18 cellular contexts compared by ENCODE assay signal in genomic region chr13:113989585-113990300, GRCh38. TPM values are rescaled to one million over a fixed set of nuclear protein-coding genes. Genes with fewer than 3 reads are reported as not detected.
DNase-seq lines count a peak whose midpoint lies in the region; ATAC-seq, FAIRE-seq and TF ChIP-seq lines count a peak whose summit lies in the region.
"Had no signal": no experiment of that assay in that cellular context is flagged by ENCODE, and none has a peak within 500 bp of the region (broad histone marks: within the 10 kb centered on the region; RNA-seq: fewer than 3 reads in every experiment).

No MANE protein-coding gene starts in this region.

- H3K4me1 ChIP-seq in kidney (ENCODE audit: control insufficient read depth in 1 of 2, insufficient read depth in 1 of 2, low read depth in 1 of 2, low read length in 2 of 2) (no peaks in the 10 kb centered on the region), upper lobe of right lung (no peaks in the 10 kb centered on the region)

- TF ChIP-seq CTCF in activated B cell treated with CpG ODN at 0.5 μM for 24 hours (IDR thresholded peaks at IDR 0.05) (no peak), kidney (IDR thresholded peaks at IDR 0.05; ENCODE audit: borderline replicate concordance, extremely low read depth, insufficient read depth) (no peak), upper lobe of right lung (IDR thresholded peaks at IDR 0.05) (no peak), WTC11 (IDR thresholded peaks at IDR 0.05) (no peak)

- CTCF ChIA-PET in activated B cell treated with CpG ODN at 0.5 μM for 24 hours (lab: Charles Lee) (no interaction called here), WTC11 (lab: Charles Lee) (no interaction called here)

- no peak overlapping the region for H3K9ac ChIP-seq in kidney (ENCODE audit: low read length in 2 of 2)

- H3K27me3 Mint-ChIP-seq in stimulated activated naive CD8-positive, alpha-beta T cell treated with anti-CD3 and anti-CD28 coated beads, Interleukin-15, Interleukin-2, amounts not matched to agents 100 ng/mL and 50 ng/mL, for 24 hours, result no peaks in the 10 kb centered on the region
- H3K27me3 Mint-ChIP-seq in activated B cell treated with CpG ODN at 0.5 μM for 24 hours (no peaks in the 10 kb centered on the region), WTC11 (ENCODE audit: low read depth) (no peaks in the 10 kb centered on the region)

- H3K9me3 ChIP-seq in kidney (ENCODE audit: control insufficient read depth in 1 of 2, low read length in 2 of 2) (no peaks in the 10 kb centered on the region), upper lobe of right lung (no peaks in the 10 kb centered on the region)

- no peak for FAIRE-seq in kidney (lab: Jason Lieb, UNC)

- H3K4me1 Mint-ChIP-seq in stimulated activated naive CD8-positive, alpha-beta T cell treated with anti-CD3 and anti-CD28 coated beads, Interleukin-15, Interleukin-2, amounts not matched to agents 100 ng/mL and 50 ng/mL, for 24 hours (ENCODE audit: low read depth), result peaks cover 8% of the 10 kb centered on the region
- H3K4me1 Mint-ChIP-seq in activated B cell treated with CpG ODN at 0.5 μM for 24 hours (peaks cover 18% of the 10 kb centered on the region), WTC11 (no peaks in the 10 kb centered on the region)

- H3K4me3 ChIP-seq in kidney (ENCODE audit: low read length in 2 of 2) (no peak overlapping the region), upper lobe of right lung (no peak overlapping the region)
- H3K4me3 ChIP-seq: cardiac muscle cell had no signal

- H3K27ac Mint-ChIP-seq in stimulated activated naive CD8-positive, alpha-beta T cell treated with anti-CD3 and anti-CD28 coated beads, Interleukin-15, Interleukin-2, amounts not matched to agents 100 ng/mL and 50 ng/mL, for 24 hours, result peak overlapping the region; percentile 52
- peak overlapping the region; percentile 73 for H3K27ac Mint-ChIP-seq in activated B cell treated with CpG ODN at 0.5 μM for 24 hours
- no peak overlapping the region for H3K27ac Mint-ChIP-seq in WTC11
- H3K27ac Mint-ChIP-seq: activated T-helper 2 cell treated with anti-CD3 and anti-CD28 coated beads, Interferon-gamma antibody, Interleukin-2, Interleukin-4, amounts not matched to agents 10 μg/mL and 5 μg/mL and 100 μg/mL, durations not matched to agents 14 hours and 24 hours and 36 hours had no signal

- H3K36me3 ChIP-seq in kidney (ENCODE audit: control insufficient read depth in 1 of 2, insufficient read depth in 2 of 2, low read length in 2 of 2) (peaks cover 6 to 7% of the 10 kb centered on the region in 2 donors), upper lobe of right lung (peaks cover 11% of the 10 kb centered on the region)

- peaks cover 42% of the 10 kb centered on the region for H3K36me3 Mint-ChIP-seq in stimulated activated naive CD8-positive, alpha-beta T cell treated with anti-CD3 and anti-CD28 coated beads, Interleukin-15, Interleukin-2, amounts not matched to agents 100 ng/mL and 50 ng/mL, for 24 hours (ENCODE audit: low read depth)
- H3K36me3 Mint-ChIP-seq in activated B cell treated with CpG ODN at 0.5 μM for 24 hours (ENCODE audit: low read depth), result peaks cover 50% of the 10 kb centered on the region
- peaks cover 39% of the 10 kb centered on the region for H3K36me3 Mint-ChIP-seq in WTC11

- H3K9me3 Mint-ChIP-seq in stimulated activated naive CD8-positive, alpha-beta T cell treated with anti-CD3 and anti-CD28 coated beads, Interleukin-15, Interleukin-2, amounts not matched to agents 100 ng/mL and 50 ng/mL, for 24 hours, result no peaks in the 10 kb centered on the region
- no peaks in the 10 kb centered on the region for H3K9me3 Mint-ChIP-seq in activated B cell treated with CpG ODN at 0.5 μM for 24 hours
- peaks cover 30% of the 10 kb centered on the region for H3K9me3 Mint-ChIP-seq in WTC11
- H3K9me3 Mint-ChIP-seq: activated T-helper 2 cell treated with anti-CD3 and anti-CD28 coated beads, Interferon-gamma antibody, Interleukin-2, Interleukin-4, amounts not matched to agents 10 μg/mL and 5 μg/mL and 100 μg/mL, durations not matched to agents 14 hours and 24 hours and 36 hours had no signal

- POLR2A ChIA-PET in activated B cell treated with CpG ODN at 0.5 μM for 24 hours (lab: Charles Lee) (no interaction called here), WTC11 (lab: Charles Lee) (no interaction called here)

- intact Hi-C loops in activated B cell treated with CpG ODN at 0.5 μM for 24 hours (cut with micrococcal nuclease) (no loop called here), kidney (cut with DNase I) (no loop called here), upper lobe of right lung (cut with DNase I) (no loop called here)

- H3K27ac ChIP-seq in kidney (ENCODE audit: low read depth in 2 of 2, low read length in 2 of 2) (no peak overlapping the region), upper lobe of right lung (no peak overlapping the region)
- H3K27ac ChIP-seq: cardiac muscle cell had no signal

- no peak overlapping the region for H3K4me3 Mint-ChIP-seq in stimulated activated naive CD8-positive, alpha-beta T cell treated with anti-CD3 and anti-CD28 coated beads, Interleukin-15, Interleukin-2, amounts not matched to agents 100 ng/mL and 50 ng/mL, for 24 hours
- H3K4me3 Mint-ChIP-seq in activated B cell treated with CpG ODN at 0.5 μM for 24 hours, result no peak overlapping the region
- no peak overlapping the region for H3K4me3 Mint-ChIP-seq in WTC11

- DNase-seq in stimulated activated naive CD8-positive, alpha-beta T cell treated with anti-CD3 and anti-CD28 coated beads, Interleukin-15, Interleukin-2, amounts not matched to agents 100 U/mL and 50 U/mL, for 24 hours, result no peak
- DNase-seq in activated B cell treated with CpG ODN at 0.5 μM for 24 hours, result peak; percentile 8
- DNase-seq in kidney, result peak; percentile 41
- peak; percentile 48 for DNase-seq in upper lobe of right lung
- no peak for DNase-seq in NCI-H82 treated with DMSO at 0.1 percent for 48 hours (lab: John Stamatoyannopoulos, UW; ENCODE audit: unreplicated experiment)
- DNase-seq in WTC11 (ENCODE audit: low spot score), result no peak
- DNase-seq in effector CD8-positive, alpha-beta T cell (lab: John Stamatoyannopoulos, UW), result no peak
- DNase-seq: activated CD4-positive, alpha-beta T cell treated with anti-CD3 and anti-CD28 coated beads, Interleukin-2, amount 50 U/mL, for 1 hour; DMS53; foreskin fibroblast; NCI-H2081 treated with DMSO at 0.1 percent for 48 hours; NCI-H748 treated with DMSO at 0.1 percent for 48 hours; nucleus accumbens; RPMI8226; T-helper 2 cell had no signal

- no peaks in the 10 kb centered on the region for H3K27me3 ChIP-seq in upper lobe of right lung
- H3K27me3 ChIP-seq: cardiac muscle cell had no signal

- no peak for ATAC-seq in stimulated activated naive CD8-positive, alpha-beta T cell treated with anti-CD3 and anti-CD28 coated beads, Interleukin-15, Interleukin-2, amounts not matched to agents 100 U/mL and 50 U/mL, for 24 hours
- ATAC-seq in activated B cell treated with CpG ODN at 0.5 μM for 24 hours (ENCODE audit: low read depth) (peak; percentile 18), upper lobe of right lung (no peak), WTC11 (no peak)

TF ChIP-seq in WTC11, 78 proteins besides CTCF, POLR2A, EP300 and RAD21 (continues in another document):
- no peak for TF ChIP-seq NFATC4 (CRISPR knock-in tag; IDR thresholded peaks at IDR 0.05)
- TF ChIP-seq PRRX2 (CRISPR knock-in tag; IDR thresholded peaks at IDR 0.05), result no peak
- TF ChIP-seq CREB1 (CRISPR knock-in tag; IDR thresholded peaks at IDR 0.05), result no peak
- TF ChIP-seq ATF2 (CRISPR knock-in tag; IDR thresholded peaks at IDR 0.05; ENCODE audit: borderline replicate concordance, low read depth), result no peak
- no peak for TF ChIP-seq ZNF423 (CRISPR knock-in tag; IDR thresholded peaks at IDR 0.05)
- no peak for TF ChIP-seq JAZF1 (CRISPR knock-in tag; IDR thresholded peaks at IDR 0.05)
- no peak for TF ChIP-seq ZNF532 (CRISPR knock-in tag; IDR thresholded peaks at IDR 0.05; ENCODE audit: borderline replicate concordance)

RNA-seq across cellular contexts. Expression of gene C13orf46, which starts 15.9 kb away (rescaled TPM):
- total RNA-seq in activated B cell treated with CpG ODN at 0.5 μM for 24 hours (0.46 and 0.69 TPM in 2 replicates), kidney (1.1 TPM), upper lobe of right lung (21.2 TPM), WTC11 (2021) (0.27 to 0.50 TPM (median 0.37 TPM) in 3 replicates)
- not detected for polyA plus RNA-seq in kidney (ENCODE audit: insufficient read depth, low read depth, low replicate concordance)
- total RNA-seq: cardiac muscle cell had no signal

Comparison
In these comparisons a context has a peak if more than half of its experiments do, and no peak if none do; other contexts are left out.
1. DNase-seq: peak in activated B cell treated with CpG ODN at 0.5 μM for 24 hours (single experiment), kidney (single experiment) and upper lobe of right lung (single experiment); none in stimulated activated naive CD8-positive, alpha-beta T cell treated with anti-CD3 and anti-CD28 coated beads, Interleukin-15, Interleukin-2, amounts not matched to agents 100 U/mL and 50 U/mL, for 24 hours (single experiment), NCI-H82 treated with DMSO at 0.1 percent for 48 hours (single experiment), WTC11 (single experiment) and effector CD8-positive, alpha-beta T cell (single experiment).
2. RNA of gene C13orf46, which starts 15.9 kb away (total RNA-seq): 21.2 TPM in upper lobe of right lung (single experiment); 1.1 TPM in kidney (single experiment), 0.46 to 0.69 TPM in activated B cell treated with CpG ODN at 0.5 μM for 24 hours and 0.27 to 0.50 TPM in WTC11; every median in the first group is over 10 times any median in the second.